In the genomic region with DNA sequence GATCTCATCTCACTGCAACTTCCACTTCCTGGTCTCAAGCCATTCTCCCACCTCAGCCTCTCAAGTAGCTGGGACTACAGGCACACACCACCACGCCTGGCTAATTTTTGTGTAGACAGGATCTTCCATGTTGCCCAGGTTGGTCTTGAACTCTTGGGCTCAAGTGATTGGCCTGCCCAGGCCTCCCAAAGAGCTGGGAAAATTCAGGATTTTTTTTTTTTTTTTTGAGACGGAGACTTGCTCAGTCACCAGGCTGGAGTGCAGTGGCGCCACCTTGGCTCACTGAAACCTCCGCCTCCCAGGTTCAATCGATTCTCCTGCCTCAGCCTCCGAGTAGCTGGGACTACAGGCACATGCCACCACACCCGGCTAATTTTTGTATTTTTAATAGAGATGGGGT, we compare ENCODE assay signal across 1 cellular context.
TF ChIP-seq lines count a peak whose summit lies in the region.

No MANE protein-coding gene starts in this region.

TF ChIP-seq in HEK293T, 16 proteins besides CTCF, POLR2A, EP300 and RAD21:
- peak; percentile 89 for TF ChIP-seq ZNF384 (IDR thresholded peaks at IDR 0.05)
